ENCODE assay signal across 3 cellular contexts in the genomic region with DNA sequence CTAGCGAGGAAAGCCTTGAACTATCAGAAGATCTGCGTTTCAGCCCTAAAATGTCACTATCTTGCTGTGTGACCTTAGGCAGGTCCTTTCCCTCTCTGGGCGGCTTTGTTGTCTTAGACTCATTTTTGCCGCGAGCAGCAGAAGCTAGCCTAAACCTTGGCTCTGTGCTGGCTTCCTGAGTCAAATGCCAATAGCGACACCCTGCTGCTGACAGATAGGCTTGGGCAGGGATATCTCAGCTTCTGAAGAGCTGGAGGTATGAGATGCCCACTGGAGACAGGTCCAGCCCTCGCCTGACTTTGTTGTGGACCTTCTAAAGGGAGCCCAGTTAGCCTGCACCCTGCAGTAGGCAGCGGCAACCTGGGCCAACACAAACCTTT.
TF ChIP-seq lines count a peak whose summit lies in the region.

No MANE protein-coding gene starts in this region.

TF ChIP-seq in A549, 52 proteins besides CTCF, POLR2A, EP300 and RAD21:
- TF ChIP-seq TP53 (CRISPR knock-in tag; IDR thresholded peaks at IDR 0.05) (no peak), ZFP36 (IDR thresholded peaks at IDR 0.05; ENCODE audit: borderline replicate concordance, partially characterized antibody) (peak; percentile 11)

TF ChIP-seq in K562, 482 proteins besides CTCF, POLR2A, EP300 and RAD21:
- TF ChIP-seq ZFP36 (IDR thresholded peaks at IDR 0.05; ENCODE audit: low read depth, low read length, partially characterized antibody), result peak; percentile 24
- no peak for TF ChIP-seq XRCC4 (IDR thresholded peaks at IDR 0.05; ENCODE audit: extremely low read depth, insufficient read depth, insufficient read length)
TF ChIP-seq in K562: peak in this region for 1.

TF ChIP-seq in HepG2, 621 proteins besides CTCF, POLR2A, EP300 and RAD21:
- TF ChIP-seq BRD4 (CRISPR knock-in tag; IDR thresholded peaks at IDR 0.05), result no peak
- TF ChIP-seq ZNF768 (CRISPR knock-in tag; IDR thresholded peaks at IDR 0.05), result peak; percentile 96
